In the genomic region with DNA sequence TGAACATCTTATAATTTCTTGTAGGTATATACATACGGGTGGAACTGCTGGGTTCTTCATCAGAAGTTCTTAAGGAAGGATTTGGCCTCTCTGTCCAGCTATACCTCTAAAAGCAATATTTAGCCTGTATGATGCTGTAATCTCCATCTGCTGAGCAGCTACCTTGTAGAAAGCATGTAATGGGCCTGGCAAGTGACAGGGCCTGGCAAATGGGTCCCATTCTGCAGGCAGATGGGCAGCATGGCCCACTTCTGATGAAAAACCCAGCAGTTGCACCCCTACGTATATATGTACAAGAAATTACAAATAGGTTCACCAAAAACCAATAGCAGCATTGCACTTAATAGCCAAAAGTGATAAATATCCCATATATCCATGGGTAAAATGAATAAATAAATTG, we compare ENCODE assay signal across 29 cellular contexts. TPM values are rescaled to one million over a fixed set of nuclear protein-coding genes. Genes with fewer than 3 reads are reported as not detected.
"Had no signal": no experiment of that assay in that cellular context is flagged by ENCODE, and none has a peak within 500 bp of the region (broad histone marks: within the 10 kb centered on the region; RNA-seq: fewer than 3 reads in every experiment).

No MANE protein-coding gene starts in this region.

- H3K27me3 Mint-ChIP-seq: stimulated activated memory B cell treated with anti-CD40 and anti-IgM and Interleukin-4, amounts not matched to agents 10 μg/mL and 1 μg/mL and 100 μg/mL, for 72 hours; stimulated activated naive CD8-positive, alpha-beta T cell treated with anti-CD3 and anti-CD28 coated beads, Interleukin-15, Interleukin-2, amounts not matched to agents 100 ng/mL and 50 ng/mL, for 24 hours had no signal

- H3K9me3 ChIP-seq: stomach, suprapubic skin, testis, thoracic aorta, thyroid gland, tibial artery, transverse colon, upper lobe of left lung, uterus, vagina had no signal

- H3K9me3 Mint-ChIP-seq: stimulated activated effector memory CD8-positive, alpha-beta T cell treated with anti-CD3 and anti-CD28 coated beads, Interleukin-12 subunit alpha, Interleukin-12 subunit beta, amount 100 ng/mL, for 72 hours; stimulated activated memory B cell treated with anti-CD40 and anti-IgM and Interleukin-4, amounts not matched to agents 10 μg/mL and 1 μg/mL and 100 μg/mL, for 72 hours; stimulated activated naive CD8-positive, alpha-beta T cell treated with anti-CD3 and anti-CD28 coated beads, Interleukin-15, amount 100 ng/mL, for 72 hours; stimulated activated naive CD8-positive, alpha-beta T cell treated with anti-CD3 and anti-CD28 coated beads, Interleukin-15, Interleukin-2, amounts not matched to agents 100 ng/mL and 50 ng/mL, for 24 hours had no signal

- H3K27ac ChIP-seq: stomach, suprapubic skin, testis, thoracic aorta, thyroid gland, tibial artery, tibial nerve, transverse colon, upper lobe of left lung, upper lobe of right lung, uterus, vagina had no signal

- H3K4me1 Mint-ChIP-seq: stimulated activated effector memory CD8-positive, alpha-beta T cell treated with anti-CD3 and anti-CD28 coated beads, Interleukin-12 subunit alpha, Interleukin-12 subunit beta, amount 100 ng/mL, for 72 hours; stimulated activated memory B cell treated with anti-CD40 and anti-IgM and Interleukin-4, amounts not matched to agents 10 μg/mL and 1 μg/mL and 100 μg/mL, for 72 hours; stimulated activated naive B cell treated with anti-CD40 and anti-IgM and Interleukin-4, amounts not matched to agents 10 μg/mL and 1 μg/mL and 100 μg/mL, for 72 hours; stimulated activated naive CD8-positive, alpha-beta T cell treated with anti-CD3 and anti-CD28 coated beads, Interleukin-15, amount 100 ng/mL, for 72 hours had no signal

- ATAC-seq: stimulated activated effector memory CD8-positive, alpha-beta T cell treated with anti-CD3 and anti-CD28 coated beads, Interleukin-12 subunit alpha, Interleukin-12 subunit beta, amount 100 ng/mL, for 72 hours; stimulated activated memory B cell treated with anti-CD40 and anti-IgM and Interleukin-4, amounts not matched to agents 10 μg/mL and 1 μg/mL and 100 μg/mL, for 72 hours; stimulated activated naive B cell treated with anti-CD40 and anti-IgM and Interleukin-4, amounts not matched to agents 10 μg/mL and 1 μg/mL and 100 μg/mL, for 72 hours; stimulated activated naive CD8-positive, alpha-beta T cell treated with anti-CD3 and anti-CD28 coated beads, Interleukin-15, amount 100 ng/mL, for 72 hours; stimulated activated naive CD8-positive, alpha-beta T cell treated with anti-CD3 and anti-CD28 coated beads, Interleukin-15, Interleukin-2, amounts not matched to agents 100 U/mL and 50 U/mL, for 24 hours; upper lobe of right lung had no signal

- H3K36me3 ChIP-seq: stomach, suprapubic skin, thoracic aorta, thyroid gland, tibial artery, tibial nerve, transverse colon, upper lobe of left lung, upper lobe of right lung, uterus, vagina had no signal

- H3K27ac Mint-ChIP-seq: stimulated activated effector memory CD8-positive, alpha-beta T cell treated with anti-CD3 and anti-CD28 coated beads, Interleukin-12 subunit alpha, Interleukin-12 subunit beta, amount 100 ng/mL, for 72 hours; stimulated activated memory B cell treated with anti-CD40 and anti-IgM and Interleukin-4, amounts not matched to agents 10 μg/mL and 1 μg/mL and 100 μg/mL, for 72 hours; stimulated activated naive B cell treated with anti-CD40 and anti-IgM and Interleukin-4, amounts not matched to agents 10 μg/mL and 1 μg/mL and 100 μg/mL, for 72 hours; stimulated activated naive CD8-positive, alpha-beta T cell treated with anti-CD3 and anti-CD28 coated beads, Interleukin-15, amount 100 ng/mL, for 72 hours; stimulated activated naive CD8-positive, alpha-beta T cell treated with anti-CD3 and anti-CD28 coated beads, Interleukin-15, Interleukin-2, amounts not matched to agents 100 ng/mL and 50 ng/mL, for 24 hours; type B pancreatic cell had no signal

- H3K36me3 Mint-ChIP-seq: stimulated activated effector memory CD8-positive, alpha-beta T cell treated with anti-CD3 and anti-CD28 coated beads, Interleukin-12 subunit alpha, Interleukin-12 subunit beta, amount 100 ng/mL, for 72 hours; stimulated activated memory B cell treated with anti-CD40 and anti-IgM and Interleukin-4, amounts not matched to agents 10 μg/mL and 1 μg/mL and 100 μg/mL, for 72 hours; stimulated activated naive B cell treated with anti-CD40 and anti-IgM and Interleukin-4, amounts not matched to agents 10 μg/mL and 1 μg/mL and 100 μg/mL, for 72 hours; type B pancreatic cell had no signal

- H3K4me3 ChIP-seq: stomach, suprapubic skin, testis, thoracic aorta, thyroid gland, tibial artery, tibial nerve, transverse colon, upper lobe of left lung, upper lobe of right lung, uterus, vagina had no signal

- DNase-seq: stimulated activated CD4-positive, alpha-beta T cell treated with anti-CD3 and anti-CD28 coated beads, Interleukin-2, amount 100 ng/mL, for 48 hours; stimulated activated CD4-positive, alpha-beta T cell treated with anti-CD3 and anti-CD28 coated beads, Interleukin-4, amount 100 ng/mL, for 1 hour; stimulated activated CD4-positive, alpha-beta T cell treated with anti-CD3 and anti-CD28 coated beads, Interleukin-4, amount 100 ng/mL, for 24 hours; stimulated activated CD4-positive, alpha-beta T cell treated with anti-CD3 and anti-CD28 coated beads, Interleukin-4, amount 100 ng/mL, for 4 hours; stimulated activated CD8-positive, alpha-beta memory T cell treated with anti-CD3 and anti-CD28 coated beads, Interleukin-4, amount 100 ng/mL, for 48 hours; stimulated activated naive B cell treated with anti-CD40 and anti-IgM and Interleukin-4, amounts not matched to agents 10 μg/mL and 1 μg/mL and 100 μg/mL, for 72 hours; stimulated activated naive CD4-positive, alpha-beta T cell; stimulated activated naive CD4-positive, alpha-beta T cell treated with Interleukin-2 at 50 U/mL for 16 hours; stimulated activated naive CD8-positive, alpha-beta T cell treated with anti-CD3 and anti-CD28 coated beads, Interleukin-15, amount 100 ng/mL, for 72 hours; stimulated activated naive CD8-positive, alpha-beta T cell treated with anti-CD3 and anti-CD28 coated beads, Interleukin-15, Interleukin-2, amounts not matched to agents 100 U/mL and 50 U/mL, for 24 hours; stomach; substantia nigra; testis; thyroid gland; tibial artery; transverse colon; trophoblast cell; upper lobe of left lung; upper lobe of right lung; uterus had no signal

- H3K27me3 ChIP-seq: testis, thyroid gland, tibial nerve, upper lobe of left lung, uterus, vagina had no signal

- H3K4me3 Mint-ChIP-seq: stimulated activated effector memory CD8-positive, alpha-beta T cell treated with anti-CD3 and anti-CD28 coated beads, Interleukin-12 subunit alpha, Interleukin-12 subunit beta, amount 100 ng/mL, for 72 hours; stimulated activated memory B cell treated with anti-CD40 and anti-IgM and Interleukin-4, amounts not matched to agents 10 μg/mL and 1 μg/mL and 100 μg/mL, for 72 hours; stimulated activated naive B cell treated with anti-CD40 and anti-IgM and Interleukin-4, amounts not matched to agents 10 μg/mL and 1 μg/mL and 100 μg/mL, for 72 hours; stimulated activated naive CD8-positive, alpha-beta T cell treated with anti-CD3 and anti-CD28 coated beads, Interleukin-15, amount 100 ng/mL, for 72 hours; stimulated activated naive CD8-positive, alpha-beta T cell treated with anti-CD3 and anti-CD28 coated beads, Interleukin-15, Interleukin-2, amounts not matched to agents 100 ng/mL and 50 ng/mL, for 24 hours; type B pancreatic cell had no signal

- H3K4me1 ChIP-seq: stomach, suprapubic skin, testis, thyroid gland, tibial artery, tibial nerve, transverse colon, upper lobe of left lung, upper lobe of right lung, uterus, vagina had no signal

RNA-seq across cellular contexts. Expression of a gene that starts 9.0 kb away (rescaled TPM):
- total RNA-seq: stomach, thoracic aorta, tibial nerve, ureter had no signal
